In the genomic region with DNA sequence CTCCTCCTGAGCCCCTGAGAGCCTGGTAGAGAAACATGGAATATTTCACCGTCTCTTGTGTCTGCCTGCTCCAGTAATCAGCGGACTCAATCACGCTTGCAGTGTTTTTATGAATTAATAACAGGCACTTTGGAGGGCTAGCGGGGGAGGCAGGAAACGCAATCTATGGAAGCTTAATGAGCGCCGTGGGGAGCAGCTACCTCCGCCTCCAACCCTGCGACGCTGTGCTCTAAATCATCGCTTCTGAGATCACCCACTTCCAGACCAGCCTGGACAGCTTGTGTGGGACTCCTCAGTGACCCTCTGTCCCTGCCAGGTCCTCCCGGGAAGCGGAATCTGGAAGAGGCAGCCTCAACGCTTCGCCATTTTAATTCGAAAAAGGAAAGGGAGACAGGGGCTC, we compare ENCODE assay signal across 26 cellular contexts.
"Had no signal": no experiment of that assay in that cellular context is flagged by ENCODE, and none has a peak within 500 bp of the region (broad histone marks: within the 10 kb centered on the region; RNA-seq: fewer than 3 reads in every experiment).

No MANE protein-coding gene starts in this region.

- H3K4me3 Mint-ChIP-seq: memory B cell; natural killer cell; stimulated activated naive CD8-positive, alpha-beta T cell treated with anti-CD3 and anti-CD28 coated beads, Interleukin-15, amount 100 ng/mL, for 72 hours had no signal

- H3K9me3 ChIP-seq: prostate gland, suprapubic skin had no signal

- H3K4me2 ChIP-seq: hepatocyte had no signal

- H3K4me1 ChIP-seq: gastrocnemius medialis, heart left ventricle, prostate gland, right atrium auricular region, suprapubic skin, transverse colon, upper lobe of right lung, uterus had no signal

- H3K4me1 Mint-ChIP-seq: natural killer cell; stimulated activated naive CD8-positive, alpha-beta T cell treated with anti-CD3 and anti-CD28 coated beads, Interleukin-15, amount 100 ng/mL, for 72 hours had no signal

- H3K27me3 ChIP-seq: dorsolateral prefrontal cortex, hepatocyte, right atrium auricular region, transverse colon, upper lobe of right lung, uterus had no signal

- H2AFZ ChIP-seq: hepatocyte had no signal

- H3K27ac Mint-ChIP-seq: memory B cell, natural killer cell had no signal

- FAIRE-seq: colon, islet of Langerhans, small intestine had no signal

- H3K36me3 ChIP-seq: gastrocnemius medialis, heart left ventricle, prostate gland, right atrium auricular region, suprapubic skin, transverse colon, upper lobe of right lung, uterus had no signal

- H3K27me3 Mint-ChIP-seq: memory B cell; stimulated activated naive CD8-positive, alpha-beta T cell treated with anti-CD3 and anti-CD28 coated beads, Interleukin-15, amount 100 ng/mL, for 72 hours had no signal

- H3K4me3 ChIP-seq: dorsolateral prefrontal cortex, gastrocnemius medialis, heart left ventricle, hepatocyte, lung, prostate gland, right atrium auricular region, suprapubic skin, transverse colon, upper lobe of right lung, uterus had no signal

- H3K36me3 Mint-ChIP-seq: natural killer cell had no signal

- H3K79me2 ChIP-seq: hepatocyte had no signal

- H3K27ac ChIP-seq: dorsolateral prefrontal cortex, gastrocnemius medialis, heart left ventricle, hepatocyte, prostate gland, right atrium auricular region, suprapubic skin, transverse colon, upper lobe of right lung, uterus had no signal

- ATAC-seq: gastrocnemius medialis; heart left ventricle; left ventricle myocardium superior; natural killer cell; stimulated activated naive CD8-positive, alpha-beta T cell treated with anti-CD3 and anti-CD28 coated beads, Interleukin-15, amount 100 ng/mL, for 72 hours; upper lobe of right lung had no signal

- DNase-seq: dorsolateral prefrontal cortex; effector CD4-positive, alpha-beta T cell; foreskin fibroblast; gastrocnemius medialis; heart left ventricle; natural killer cell; nucleus accumbens; stimulated activated CD4-positive, alpha-beta T cell treated with anti-CD3 and anti-CD28 coated beads, Interleukin-12 subunit alpha, Interleukin-12 subunit beta, amount 100 ng/mL, for 4 hours; stimulated activated CD4-positive, alpha-beta T cell treated with anti-CD3 and anti-CD28 coated beads, Interleukin-1b, Interleukin-23, amount 100 ng/mL, for 48 hours; stimulated activated CD4-positive, alpha-beta T cell treated with anti-CD3 and anti-CD28 coated beads, Interleukin-4, amount 100 ng/mL, for 1 hour; stimulated activated CD8-positive, alpha-beta memory T cell treated with anti-CD3 and anti-CD28 coated beads, Interleukin-4, amount 100 ng/mL, for 48 hours; stimulated activated naive CD4-positive, alpha-beta T cell; stimulated activated naive CD8-positive, alpha-beta T cell treated with anti-CD3 and anti-CD28 coated beads, Interleukin-15, amount 100 ng/mL, for 72 hours; transverse colon; upper lobe of right lung; uterus had no signal
